ENCODE assay signal across 12 cellular contexts in genomic region chr17:11719852-11720251, GRCh38.
"Had no signal": no experiment of that assay in that cellular context is flagged by ENCODE, and none has a peak within 500 bp of the region (broad histone marks: within the 10 kb centered on the region; RNA-seq: fewer than 3 reads in every experiment).

No MANE protein-coding gene starts in this region.

- H3K36me3 ChIP-seq: right atrium auricular region, thyroid gland had no signal

- H3K27ac ChIP-seq: epithelial cell of prostate, foreskin keratinocyte, hepatocyte, right atrium auricular region, thyroid gland had no signal

- H2AFZ ChIP-seq: hepatocyte had no signal

- H3K4me3 ChIP-seq: hepatocyte, right atrium auricular region, thyroid gland had no signal

- DNase-seq: cerebellar nuclear complex; effector memory CD8-positive, alpha-beta T cell; foreskin keratinocyte; natural killer cell; posterior cingulate gyrus; small intestine; stimulated activated CD4-positive, alpha-beta T cell treated with anti-CD3 and anti-CD28 coated beads, Interleukin-2, amount 100 ng/mL, for 48 hours; stimulated activated naive CD4-positive, alpha-beta T cell treated with Interleukin-2 at 50 U/mL for 16 hours; thyroid gland had no signal

- H3K4me2 ChIP-seq: hepatocyte had no signal

- H3K79me2 ChIP-seq: hepatocyte had no signal

- H3K9me3 ChIP-seq: right atrium auricular region, thyroid gland had no signal

- H3K27me3 ChIP-seq: foreskin keratinocyte, hepatocyte, right atrium auricular region, thyroid gland had no signal

- ATAC-seq: effector memory CD8-positive, alpha-beta T cell; foreskin keratinocyte; natural killer cell had no signal

- H3K4me1 ChIP-seq: foreskin keratinocyte, right atrium auricular region, thyroid gland had no signal
